19 cellular contexts compared by ENCODE assay signal in the genomic region with DNA sequence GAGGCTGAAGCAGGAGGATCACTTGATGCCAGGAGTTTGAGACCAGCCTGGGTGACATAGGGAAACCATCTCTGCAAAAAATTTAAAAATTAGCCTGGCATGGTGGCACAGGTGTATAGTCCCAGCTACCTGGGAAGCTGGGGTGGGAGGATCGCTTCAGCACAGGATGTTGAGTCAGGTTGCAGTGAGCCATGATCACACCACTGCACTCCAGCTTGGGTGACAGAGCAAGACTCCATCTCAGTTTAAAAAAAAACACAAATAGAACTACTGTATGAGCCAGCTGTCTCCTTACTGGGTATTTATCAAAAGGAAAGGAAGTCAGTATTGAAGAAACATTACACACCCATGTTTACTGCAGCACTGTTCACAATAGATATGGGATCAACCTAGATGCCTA.
A peak's percentile ranks its signal among the peaks of the same experiment; 100 is the strongest.
DNase-seq lines count a peak whose midpoint lies in the region; ATAC-seq, FAIRE-seq and TF ChIP-seq lines count a peak whose summit lies in the region.
"Had no signal": no experiment of that assay in that cellular context is flagged by ENCODE, and none has a peak within 500 bp of the region (broad histone marks: within the 10 kb centered on the region; RNA-seq: fewer than 3 reads in every experiment).

No MANE protein-coding gene starts in this region.

- peaks cover 14 to 32% of the 10 kb centered on the region in 2 donors for H3K36me3 Mint-ChIP-seq in activated naive CD4-positive, alpha-beta T cell treated with anti-CD3 and anti-CD28 coated beads, Interleukin-2, amount 50 U/mL, for 72 hours

- FAIRE-seq in bronchial epithelial cell (lab: Jason Lieb, UNC) = no peak
- FAIRE-seq: A204.1, D721Med, GM19239, H1, HepG2, HTR-8/SVneo had no signal

- H3K36me3 ChIP-seq in bronchial epithelial cell (ENCODE audit: control insufficient read depth, insufficient read depth, low read length) = no peaks in the 10 kb centered on the region
- H3K36me3 ChIP-seq: BE2C, HAP-1 had no signal

- peak; percentile 3 to 20 for ATAC-seq in activated naive CD4-positive, alpha-beta T cell treated with anti-CD3 and anti-CD28 coated beads, Interleukin-2, amount 50 U/mL, for 72 hours
- no peak for ATAC-seq in HG02884 (IDR thresholded peaks at IDR 0.05; ENCODE audit: unreplicated experiment)
- ATAC-seq: CD8-positive, alpha-beta T cell; HepG2 had no signal

- no peak overlapping the region for H3K4me3 ChIP-seq in bronchial epithelial cell (ENCODE audit: low read depth, low read length)
- H3K4me3 ChIP-seq: HAP-1 had no signal

- no peaks in the 10 kb centered on the region for H3K27me3 ChIP-seq in bronchial epithelial cell (ENCODE audit: control insufficient read depth, insufficient read depth, low read length)
- H3K27me3 ChIP-seq: BE2C had no signal

- peaks cover 13 to 32% of the 10 kb centered on the region in 2 donors for H3K9me3 Mint-ChIP-seq in activated naive CD4-positive, alpha-beta T cell treated with anti-CD3 and anti-CD28 coated beads, Interleukin-2, amount 50 U/mL, for 72 hours

- no peak for DNase-seq in activated naive CD4-positive, alpha-beta T cell treated with anti-CD3 and anti-CD28 coated beads, Interleukin-2, amount 50 U/mL, for 72 hours (ENCODE audit: low spot score in 2 of 2)
- no peak for DNase-seq in activated naive CD4-positive, alpha-beta T cell treated with Interleukin-2 at 50 U/mL for 16 hours
- DNase-seq in RKO (ENCODE audit: low spot score) (peak; percentile 12), bronchial epithelial cell (ENCODE audit: low read depth) (peak; percentile 60), kidney tubule cell (ENCODE audit: low spot score) (peak; percentile 57), AG08395 (ENCODE audit: low spot score) (no peak)
- DNase-seq: BE2C; CD8-positive, alpha-beta T cell; COR-L47; DND-41; GF-D8 had no signal

- TF ChIP-seq CTCF in bronchial epithelial cell (IDR thresholded peaks at IDR 0.05; ENCODE audit: insufficient read depth, low read length, severe bottlenecking) = no peak

- no peak overlapping the region for H3K27ac Mint-ChIP-seq in activated naive CD4-positive, alpha-beta T cell treated with anti-CD3 and anti-CD28 coated beads, Interleukin-2, amount 50 U/mL, for 72 hours
- H3K27ac Mint-ChIP-seq: CD8-positive, alpha-beta T cell had no signal

Comparison
In these comparisons a context has a peak if more than half of its experiments do, and no peak if none do; other contexts are left out.
1. DNase-seq: peak in RKO (single experiment), bronchial epithelial cell (single experiment) and kidney tubule cell (single experiment); none in activated naive CD4-positive, alpha-beta T cell treated with anti-CD3 and anti-CD28 coated beads, Interleukin-2, amount 50 U/mL, for 72 hours (0 of 2), activated naive CD4-positive, alpha-beta T cell treated with Interleukin-2 at 50 U/mL for 16 hours (single experiment) and AG08395 (single experiment).